In the genomic region with DNA sequence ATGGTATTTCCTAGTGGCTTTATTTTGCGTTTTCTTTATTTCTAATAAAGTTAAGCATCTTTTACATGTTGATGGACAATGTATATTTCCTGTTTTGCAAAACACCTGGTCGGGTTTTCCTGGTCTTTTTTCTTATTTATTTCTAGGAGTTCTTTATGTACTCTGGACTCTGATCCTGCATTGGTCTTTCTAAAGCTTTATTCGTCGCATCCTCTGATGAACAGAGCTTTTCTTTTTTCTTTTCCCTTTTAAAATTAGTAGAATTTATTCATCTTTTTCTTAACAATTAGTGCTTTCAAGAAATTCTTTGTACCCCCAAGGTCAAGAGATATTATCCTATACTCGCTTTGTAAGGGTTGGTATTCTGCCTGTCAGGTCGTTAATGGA, we compare ENCODE assay signal across 12 cellular contexts. TPM values are rescaled to one million over a fixed set of nuclear protein-coding genes. Genes with fewer than 3 reads are reported as not detected.
DNase-seq lines count a peak whose midpoint lies in the region; ATAC-seq, FAIRE-seq and TF ChIP-seq lines count a peak whose summit lies in the region.
"Had no signal": no experiment of that assay in that cellular context is flagged by ENCODE, and none has a peak within 500 bp of the region (broad histone marks: within the 10 kb centered on the region; RNA-seq: fewer than 3 reads in every experiment).

No MANE protein-coding gene starts in this region.

- H3K4me3 ChIP-seq in HUES64 (ENCODE audit: low read length) (no peak overlapping the region), GM12878 (peak overlapping the region; percentile 53; the same call in 1 of the 2 replicates), PC-3 (ENCODE audit: low read length) (no peak overlapping the region)

- WGBS in HUES64, result 57% methylated on average over 3 of the region's 6 CpGs
- 2% methylated on average over 6 of the region's 6 CpGs for WGBS in GM12878 (ENCODE audit: insufficient coverage, insufficient replicate concordance, low lambda C conversion rate, missing lambda C conversion rate)

- ATAC-seq in GM12878, result no peak
- no peak for ATAC-seq in natural killer cell treated with Interleukin-12 subunit alpha and Interleukin-12 subunit beta and Interleukin-15 and Interleukin-18, amount 100 ng/mL, for 72 hours
- ATAC-seq in PC-3, result no peak
- ATAC-seq in GM18909 (IDR thresholded peaks at IDR 0.05; ENCODE audit: poor library complexity, unreplicated experiment), result no peak
- no peak for ATAC-seq in GM21447 (IDR thresholded peaks at IDR 0.05; ENCODE audit: unreplicated experiment)

- no peaks in the 10 kb centered on the region for H4K20me1 ChIP-seq in GM12878 (ENCODE audit: control insufficient read depth, insufficient read depth)
- no peaks in the 10 kb centered on the region for H4K20me1 ChIP-seq in PC-3 (ENCODE audit: low read length)

- no peak overlapping the region for H3K9ac ChIP-seq in HUES64 (ENCODE audit: low read depth, low read length)
- H3K9ac ChIP-seq in GM12878 (ENCODE audit: control insufficient read depth, insufficient read depth, low read length), result peak overlapping the region; percentile 75; the same call in 1 of the 2 replicates
- H3K9ac ChIP-seq in PC-3 (ENCODE audit: low read length), result no peak overlapping the region
- H3K9ac ChIP-seq: SK-N-SH had no signal

- in situ Hi-C loops in GM12878 (cut with MboI), result no loop called here

- BruUV-seq in GM12878 (replicated peaks; lab: Mats Ljungman, UMichigan) (no TSS peak), PC-3 (replicated peaks; lab: Mats Ljungman, UMichigan) (no TSS peak)

- no peaks in the 10 kb centered on the region for H3K79me2 ChIP-seq in GM12878 (ENCODE audit: control insufficient read depth, insufficient read depth, low read length)
- no peaks in the 10 kb centered on the region for H3K79me2 ChIP-seq in PC-3 (ENCODE audit: low read length)

- CTCF ChIA-PET in GM12878 (lab: Yijun Ruan, JAX) (interaction anchor here (1.1 to 4.8 kb wide), 13 partner anchors 9 to 152 kb away, joined by 3 to 64 read pairs (median 8); no protein-coding TSS in a partner anchor), PC-3 (lab: Charles Lee) (no interaction called here)

- H3K27me3 Mint-ChIP-seq in CD14-positive monocyte (ENCODE audit: low read depth in 3 of 3), result peaks cover 0 to 5% (median 3%) of the 10 kb centered on the region in 3 donors
- no peaks in the 10 kb centered on the region for H3K27me3 Mint-ChIP-seq in natural killer cell treated with Interleukin-12 subunit alpha and Interleukin-12 subunit beta and Interleukin-15 and Interleukin-18, amount 100 ng/mL, for 72 hours

- intact Hi-C loops in CD14-positive monocyte (cut with micrococcal nuclease) (loop anchor here in 1 of 2 donors (2.0 kb wide), 1 partner anchor 14 kb away; no protein-coding TSS in a partner anchor), GM12878 (cut with micrococcal nuclease; ENCODE audit: unreplicated experiment) (loop anchor here (2.0 kb wide), 2 partner anchors 18 to 66 kb away; no protein-coding TSS in a partner anchor), PC-3 (cut with micrococcal nuclease) (no loop called here)

- H3K4me1 Mint-ChIP-seq in CD14-positive monocyte, result peaks cover 44% of the 10 kb centered on the region
- H3K4me1 Mint-ChIP-seq in natural killer cell treated with Interleukin-12 subunit alpha and Interleukin-12 subunit beta and Interleukin-15 and Interleukin-18, amount 100 ng/mL, for 72 hours (ENCODE audit: low read depth in 2 of 2), result peaks cover 21 to 27% of the 10 kb centered on the region in 2 donors

- H3F3A ChIP-seq in PC-3 (ENCODE audit: low read length, unreplicated experiment), result no peaks in the 10 kb centered on the region

- POLR2A ChIA-PET in GM12878 (lab: Charles Lee) (interaction anchor here (0.6 to 5.5 kb wide), 15 partner anchors 9 to 279 kb away, joined by 3 to 61 read pairs (median 6); no protein-coding TSS in a partner anchor), PC-3 (lab: Charles Lee; ENCODE audit: unreplicated experiment) (no interaction called here)

- H3K27ac Mint-ChIP-seq in CD14-positive monocyte, result peak overlapping the region; percentile 68 to 98 (median 91)
- peak overlapping the region; percentile 94 to 96 for H3K27ac Mint-ChIP-seq in natural killer cell treated with Interleukin-12 subunit alpha and Interleukin-12 subunit beta and Interleukin-15 and Interleukin-18, amount 100 ng/mL, for 72 hours

- no peak for TF ChIP-seq RAD21 in GM12878 (IDR thresholded peaks at IDR 0.05; ENCODE audit: insufficient read depth, low read depth, low read length)

- TF ChIP-seq CTCF in CD14-positive monocyte (IDR thresholded peaks at IDR 0.05), result no peak
- no peak for TF ChIP-seq CTCF in GM12878 (IDR thresholded peaks at IDR 0.05 in 2 of 3, conservative IDR thresholded peaks at IDR 0.05 in 1 of 3; ENCODE audit: control insufficient read depth in 2 of 3, extremely low read depth in 1 of 3, insufficient read depth in 1 of 3, low read depth in 3 of 3, low read length in 3 of 3)
- TF ChIP-seq CTCF in PC-3 (conservative IDR thresholded peaks at IDR 0.05; ENCODE audit: low read depth, low read length), result no peak

- H3K27me3 ChIP-seq in HUES64 (ENCODE audit: insufficient read depth, low read length), result no peaks in the 10 kb centered on the region
- H3K27me3 ChIP-seq in GM12878 (replicated peaks in 1 of 2; ENCODE audit: control insufficient read depth in 2 of 2, insufficient read depth in 2 of 2, low read length in 1 of 2), result no peaks in the 10 kb centered on the region
- H3K27me3 ChIP-seq in PC-3 (ENCODE audit: low read length), result no peaks in the 10 kb centered on the region
- H3K27me3 ChIP-seq: brain microvascular endothelial cell had no signal

- FAIRE-seq in GM12878 (lab: Jason Lieb, UNC), result no peak

- no peak overlapping the region for H3K4me3 Mint-ChIP-seq in CD14-positive monocyte
- H3K4me3 Mint-ChIP-seq in natural killer cell treated with Interleukin-12 subunit alpha and Interleukin-12 subunit beta and Interleukin-15 and Interleukin-18, amount 100 ng/mL, for 72 hours, result peak overlapping the region; percentile 66

- H3K36me3 ChIP-seq in HUES64 (ENCODE audit: insufficient read depth, low read length), result no peaks in the 10 kb centered on the region
- H3K36me3 ChIP-seq in GM12878 (ENCODE audit: control insufficient read depth in 2 of 2, insufficient read depth in 2 of 2, low read length in 1 of 2), result no peaks in the 10 kb centered on the region
- H3K36me3 ChIP-seq in PC-3 (ENCODE audit: low read depth, low read length), result no peaks in the 10 kb centered on the region
- H3K36me3 ChIP-seq: brain microvascular endothelial cell had no signal

- TF ChIP-seq POLR2A in GM12878 (IDR thresholded peaks at IDR 0.05; ENCODE audit: low read depth, low read length), result no peak

- H3K9me3 ChIP-seq in HUES64 (ENCODE audit: insufficient read depth, low read depth, low read length), result no peaks in the 10 kb centered on the region
- H3K9me3 ChIP-seq in GM12878 (replicated peaks; ENCODE audit: control insufficient read depth, insufficient read depth, low read length), result no peaks in the 10 kb centered on the region
- no peaks in the 10 kb centered on the region for H3K9me3 ChIP-seq in PC-3 (ENCODE audit: low read length)
- H3K9me3 ChIP-seq: SK-N-SH had no signal

- RAD21 ChIA-PET in GM12878 (lab: Charles Lee; ENCODE audit: unreplicated experiment), result interaction anchor here (0.9 to 6.2 kb wide), 15 partner anchors 11 to 104 kb away, joined by 3 to 91 read pairs (median 9); no protein-coding TSS in a partner anchor

- peak overlapping the region; percentile 71 for H3K4me2 ChIP-seq in GM12878 (ENCODE audit: control insufficient read depth, insufficient read depth)
- no peak overlapping the region for H3K4me2 ChIP-seq in PC-3 (ENCODE audit: low read length)
- H3K4me2 ChIP-seq: SK-N-SH had no signal

- H2AFZ ChIP-seq in GM12878 (ENCODE audit: control insufficient read depth, low read depth, low read length), result peak overlapping the region; percentile 75
- no peak overlapping the region for H2AFZ ChIP-seq in PC-3 (ENCODE audit: low read length)

- TF ChIP-seq EP300 in GM12878 (IDR thresholded peaks at IDR 0.05; ENCODE audit: borderline replicate concordance in 1 of 2, control insufficient read depth in 1 of 2, low read depth in 2 of 2, low read length in 2 of 2), result no peak

- SMC1A ChIA-PET in GM12878 (lab: Charles Lee; ENCODE audit: uncharacterized antibody, unreplicated experiment), result interaction anchor here (1.0 to 6.9 kb wide), 11 partner anchors 9 to 104 kb away, joined by 3 to 155 read pairs (median 30); no protein-coding TSS in a partner anchor

- H3K4me1 ChIP-seq in HUES64 (ENCODE audit: insufficient read depth, low read length), result peaks cover 12% of the 10 kb centered on the region
- peaks cover 50% of the 10 kb centered on the region for H3K4me1 ChIP-seq in GM12878 (ENCODE audit: control insufficient read depth, insufficient read depth, low read length)
- H3K4me1 ChIP-seq in PC-3 (ENCODE audit: insufficient read depth, low read length), result peaks cover 19% of the 10 kb centered on the region

- no peaks in the 10 kb centered on the region for H3K9me2 ChIP-seq in PC-3 (replicated peaks; ENCODE audit: low read length)
- H3K9me2 ChIP-seq: SK-N-SH had no signal

- DNase-seq in CD14-positive monocyte (ENCODE audit: low spot score) (no peak), GM12878 (ENCODE audit: low read depth, low spot score) (no peak), PC-3 (no peak), KG1 (lab: John Stamatoyannopoulos, UW) (no peak)
- no peak for DNase-seq in natural killer cell treated with Interleukin-12 subunit alpha and Interleukin-12 subunit beta and Interleukin-15 and Interleukin-18, amount 100 ng/mL, for 72 hours (ENCODE audit: low spot score)
- DNase-seq: brain microvascular endothelial cell had no signal

- no peaks in the 10 kb centered on the region for H3K9me3 Mint-ChIP-seq in CD14-positive monocyte
- H3K9me3 Mint-ChIP-seq in natural killer cell treated with Interleukin-12 subunit alpha and Interleukin-12 subunit beta and Interleukin-15 and Interleukin-18, amount 100 ng/mL, for 72 hours, result no peaks in the 10 kb centered on the region

- H3K27ac ChIP-seq in HUES64 (ENCODE audit: low read depth, low read length), result peak overlapping the region; percentile 54; the same call in 1 of the 2 replicates
- H3K27ac ChIP-seq in GM12878 (ENCODE audit: control insufficient read depth, insufficient read depth), result peak overlapping the region; percentile 93
- no peak overlapping the region for H3K27ac ChIP-seq in PC-3 (ENCODE audit: low read length)
- H3K27ac ChIP-seq: brain microvascular endothelial cell had no signal

- H3K36me3 Mint-ChIP-seq in CD14-positive monocyte, result no peaks in the 10 kb centered on the region
- no peaks in the 10 kb centered on the region for H3K36me3 Mint-ChIP-seq in natural killer cell treated with Interleukin-12 subunit alpha and Interleukin-12 subunit beta and Interleukin-15 and Interleukin-18, amount 100 ng/mL, for 72 hours

RNA-seq across cellular contexts. Expression of gene ZDHHC19, which starts 32.2 kb away (rescaled TPM):
- polyA plus RNA-seq in CD14-positive monocyte (not detected), GM12878 (2011; rRNA removed) (not detected in 2 replicates), GM12878 (2014; fragmentation: Illumina TruSeq; extraction: Trizol) (not detected in 2 replicates), GM12878 (2014; fragmentation: Nextera tagmentation; extraction: Ambion mirVana) (under 1 TPM in 1 of 2 experiments, not detected in 1; 0.26 TPM), GM12878 (2014; rRNA removed) (not detected in 2 replicates), GM12878 (2016; fragmentation: Nextera tagmentation; extraction: Ambion mirVana) (not detected)
- polyA plus RNA-seq in HUES64 (2013, experiment 1 of 2), result 1.4 TPM
- polyA plus RNA-seq in HUES64 (2013, experiment 2 of 2), result 4.6 TPM
- total RNA-seq in GM12878 (2013; cell fraction: nucleolus; rRNA removed), result not detected in 2 replicates
- total RNA-seq in GM12878 (2014; rRNA removed) (not detected in 2 replicates), GM12878 (2014; rRNA removed; fragmentation: Illumina TruSeq; extraction: Trizol) (not detected in 2 replicates), GM12878 (2021) (not detected in 2 replicates), PC-3 (2014; rRNA removed) (not detected in 2 replicates)
- not detected for polyA plus RNA-seq in GM12878 (2011; ENCODE audit: low read depth)
- polyA plus RNA-seq in GM12878 (2011; cell fraction: cytosol; rRNA removed), result not detected in 2 replicates
- not detected in 2 replicates for polyA plus RNA-seq in GM12878 (2011; cell fraction: nucleus; rRNA removed)
- polyA plus RNA-seq in GM12878 (2012), result 0.17 TPM in 1 of 2 replicates, not detected in the other
- polyA minus RNA-seq in GM12878 (2011; rRNA and poly(A)+ RNA removed), result not detected in 2 replicates
- not detected in 2 replicates for polyA minus RNA-seq in GM12878 (2011; cell fraction: cytosol; rRNA and poly(A)+ RNA removed)
- polyA minus RNA-seq in GM12878 (2011; cell fraction: nucleus; rRNA and poly(A)+ RNA removed), result not detected in 2 replicates
- total RNA-seq in natural killer cell treated with Interleukin-12 subunit alpha and Interleukin-12 subunit beta and Interleukin-15 and Interleukin-18, amount 100 ng/mL, for 72 hours, result 1 to 10 TPM in 1 of 2 donors, not detected in 1; 1.0 TPM
- total RNA-seq: esophagus mucosa, osteocyte had no signal
- polyA plus RNA-seq: SK-N-SH had no signal

RNA-seq across cellular contexts. Expression of gene SLC51A, which starts 37.3 kb away (rescaled TPM):
- polyA plus RNA-seq in CD14-positive monocyte (1 to 10 TPM in 1 of 2 donors, under 1 TPM in 1; 0.37 to 1.1 TPM), GM12878 (2011; rRNA removed) (not detected in 2 replicates), GM12878 (2014; fragmentation: Illumina TruSeq; extraction: Trizol) (not detected in 2 replicates), GM12878 (2014; fragmentation: Nextera tagmentation; extraction: Ambion mirVana) (1 to 10 TPM in 1 of 2 experiments, under 1 TPM in 1; 0.99 to 2.1 TPM), GM12878 (2014; rRNA removed) (not detected in 2 replicates), GM12878 (2016; fragmentation: Nextera tagmentation; extraction: Ambion mirVana) (1 to 10 TPM; 2.2 to 3.9 TPM)
- 2.3 TPM for polyA plus RNA-seq in HUES64 (2013, experiment 1 of 2)
- 1.5 TPM for polyA plus RNA-seq in HUES64 (2013, experiment 2 of 2)
- total RNA-seq in GM12878 (2013; cell fraction: nucleolus; rRNA removed), result not detected in 2 replicates
- total RNA-seq in GM12878 (2014; rRNA removed) (not detected in 2 replicates), GM12878 (2014; rRNA removed; fragmentation: Illumina TruSeq; extraction: Trizol) (0.18 TPM in 1 of 2 replicates, not detected in the other), GM12878 (2021) (not detected in 2 replicates), PC-3 (2014; rRNA removed) (9.7 and 10.0 TPM in 2 replicates)
- polyA plus RNA-seq in GM12878 (2011; ENCODE audit: low read depth), result 0.62 TPM
- not detected in 2 replicates for polyA plus RNA-seq in GM12878 (2011; cell fraction: cytosol; rRNA removed)
- not detected in 2 replicates for polyA plus RNA-seq in GM12878 (2011; cell fraction: nucleus; rRNA removed)
- 2.2 and 3.2 TPM in 2 replicates for polyA plus RNA-seq in GM12878 (2012)
- polyA minus RNA-seq in GM12878 (2011; rRNA and poly(A)+ RNA removed), result not detected in 2 replicates
- not detected in 2 replicates for polyA minus RNA-seq in GM12878 (2011; cell fraction: cytosol; rRNA and poly(A)+ RNA removed)
- not detected in 2 replicates for polyA minus RNA-seq in GM12878 (2011; cell fraction: nucleus; rRNA and poly(A)+ RNA removed)
- not detected for total RNA-seq in natural killer cell treated with Interleukin-12 subunit alpha and Interleukin-12 subunit beta and Interleukin-15 and Interleukin-18, amount 100 ng/mL, for 72 hours
- total RNA-seq: esophagus mucosa, osteocyte had no signal
- polyA plus RNA-seq: SK-N-SH had no signal
